ENCODE assay signal across 10 cellular contexts in genomic region chr1:18972531-18972930, GRCh38. TPM values are rescaled to one million over a fixed set of nuclear protein-coding genes. Genes with fewer than 3 reads are reported as not detected.
DNase-seq lines count a peak whose midpoint lies in the region; ATAC-seq and TF ChIP-seq lines count a peak whose summit lies in the region.
"Had no signal": no experiment of that assay in that cellular context is flagged by ENCODE, and none has a peak within 500 bp of the region (broad histone marks: within the 10 kb centered on the region; RNA-seq: fewer than 3 reads in every experiment).

No MANE protein-coding gene starts in this region.

- TF ChIP-seq CTCF in choroid plexus epithelial cell (conservative IDR thresholded peaks at IDR 0.05; ENCODE audit: low read depth, low read length), result peak; percentile 50
- TF ChIP-seq CTCF in neural crest cell (conservative IDR thresholded peaks at IDR 0.05), result peak; percentile 27

- no peak overlapping the region for H3K4me3 ChIP-seq in choroid plexus epithelial cell (ENCODE audit: low read depth, low read length)

- H3K4me1 Mint-ChIP-seq in neural crest cell, result no peaks in the 10 kb centered on the region

- no peak for ATAC-seq in GM21447 (IDR thresholded peaks at IDR 0.05; ENCODE audit: unreplicated experiment)

- no peak overlapping the region for H3K27ac Mint-ChIP-seq in neural crest cell (ENCODE audit: unreplicated experiment)

- H3K4me3 Mint-ChIP-seq in neural crest cell, result no peak overlapping the region
- H3K4me3 Mint-ChIP-seq: IgD-negative memory B cell had no signal

- H3K27me3 Mint-ChIP-seq in neural crest cell (ENCODE audit: low read depth), result no peaks in the 10 kb centered on the region

- peak; percentile 56 for DNase-seq in Daoy (ENCODE audit: low read depth)
- DNase-seq in LoVo (ENCODE audit: low spot score), result peak; percentile 14
- peak; percentile 57 for DNase-seq in choroid plexus epithelial cell (ENCODE audit: low read depth)
- DNase-seq in neural crest cell (ENCODE audit: low read depth, low spot score), result no peak
- DNase-seq in NCI-H345 treated with DMSO at 0.1 percent for 48 hours (lab: John Stamatoyannopoulos, UW; ENCODE audit: unreplicated experiment), result no peak
- no peak for DNase-seq in COLO668 (lab: John Stamatoyannopoulos, UW; ENCODE audit: unreplicated experiment)
- no peak for DNase-seq in pons (ENCODE audit: low spot score)
- DNase-seq: effector memory CD4-positive, alpha-beta T cell had no signal

- no peaks in the 10 kb centered on the region for H3K36me3 Mint-ChIP-seq in neural crest cell (ENCODE audit: low read depth)

- no peaks in the 10 kb centered on the region for H3K9me3 Mint-ChIP-seq in neural crest cell
- H3K9me3 Mint-ChIP-seq: IgD-negative memory B cell had no signal

RNA-seq across cellular contexts. Expression of gene IFFO2, which starts 16.1 kb away (rescaled TPM):
- 33.0 and 34.1 TPM in 2 replicates for total RNA-seq in Daoy (2014; rRNA removed; shearing (Covaris generic))
- 9.8 and 9.9 TPM in 2 replicates for total RNA-seq in neural crest cell

Comparison
In these comparisons a context has a peak if more than half of its experiments do, and no peak if none do; other contexts are left out.
1. DNase-seq: peak in Daoy (single experiment), LoVo (single experiment) and choroid plexus epithelial cell (single experiment); none in neural crest cell (single experiment), NCI-H345 treated with DMSO at 0.1 percent for 48 hours (single experiment), COLO668 (single experiment) and pons (single experiment).